1 cellular context compared by ENCODE assay signal in the genomic region with DNA sequence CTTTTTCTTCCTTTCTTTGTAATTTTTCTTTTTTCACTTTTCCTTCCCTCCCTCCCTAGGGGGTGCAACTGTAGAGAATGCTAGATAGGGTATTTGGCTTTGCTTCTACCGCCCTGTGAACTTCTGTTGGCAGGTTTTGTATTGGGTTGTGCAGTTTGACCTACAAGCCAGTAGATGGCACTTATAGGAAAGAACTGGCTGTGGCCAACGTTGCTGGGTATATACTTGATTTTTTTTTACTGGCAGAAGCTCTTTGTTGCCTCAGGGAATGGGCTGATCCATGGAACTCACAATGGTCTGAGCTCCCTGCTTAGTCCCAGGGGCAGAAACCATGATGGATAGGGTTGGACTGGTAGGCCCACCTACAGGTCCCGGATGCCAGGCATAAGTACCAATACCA.
TF ChIP-seq lines count a peak whose summit lies in the region.

No MANE protein-coding gene starts in this region.

TF ChIP-seq in HCT116, 20 proteins besides CTCF, POLR2A, EP300 and RAD21 (continued from another document):
- TF ChIP-seq, protein P1, sequence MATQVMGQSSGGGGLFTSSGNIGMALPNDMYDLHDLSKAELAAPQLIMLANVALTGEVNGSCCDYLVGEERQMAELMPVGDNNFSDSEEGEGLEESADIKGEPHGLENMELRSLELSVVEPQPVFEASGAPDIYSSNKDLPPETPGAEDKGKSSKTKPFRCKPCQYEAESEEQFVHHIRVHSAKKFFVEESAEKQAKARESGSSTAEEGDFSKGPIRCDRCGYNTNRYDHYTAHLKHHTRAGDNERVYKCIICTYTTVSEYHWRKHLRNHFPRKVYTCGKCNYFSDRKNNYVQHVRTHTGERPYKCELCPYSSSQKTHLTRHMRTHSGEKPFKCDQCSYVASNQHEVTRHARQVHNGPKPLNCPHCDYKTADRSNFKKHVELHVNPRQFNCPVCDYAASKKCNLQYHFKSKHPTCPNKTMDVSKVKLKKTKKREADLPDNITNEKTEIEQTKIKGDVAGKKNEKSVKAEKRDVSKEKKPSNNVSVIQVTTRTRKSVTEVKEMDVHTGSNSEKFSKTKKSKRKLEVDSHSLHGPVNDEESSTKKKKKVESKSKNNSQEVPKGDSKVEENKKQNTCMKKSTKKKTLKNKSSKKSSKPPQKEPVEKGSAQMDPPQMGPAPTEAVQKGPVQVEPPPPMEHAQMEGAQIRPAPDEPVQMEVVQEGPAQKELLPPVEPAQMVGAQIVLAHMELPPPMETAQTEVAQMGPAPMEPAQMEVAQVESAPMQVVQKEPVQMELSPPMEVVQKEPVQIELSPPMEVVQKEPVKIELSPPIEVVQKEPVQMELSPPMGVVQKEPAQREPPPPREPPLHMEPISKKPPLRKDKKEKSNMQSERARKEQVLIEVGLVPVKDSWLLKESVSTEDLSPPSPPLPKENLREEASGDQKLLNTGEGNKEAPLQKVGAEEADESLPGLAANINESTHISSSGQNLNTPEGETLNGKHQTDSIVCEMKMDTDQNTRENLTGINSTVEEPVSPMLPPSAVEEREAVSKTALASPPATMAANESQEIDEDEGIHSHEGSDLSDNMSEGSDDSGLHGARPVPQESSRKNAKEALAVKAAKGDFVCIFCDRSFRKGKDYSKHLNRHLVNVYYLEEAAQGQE (IDR thresholded peaks at IDR 0.05; ENCODE audit: low read depth) = no peak
- TF ChIP-seq ELF1 (IDR thresholded peaks at IDR 0.05; ENCODE audit: borderline replicate concordance, low read depth) (no peak), CBX3 (IDR thresholded peaks at IDR 0.05; ENCODE audit: low read depth) (no peak), TCF7L2 (IDR thresholded peaks at IDR 0.05; ENCODE audit: borderline replicate concordance, extremely low read depth, insufficient read depth, insufficient read length) (no peak), EZH2 (IDR thresholded peaks at IDR 0.05) (no peak), FOSL1 (IDR thresholded peaks at IDR 0.05; ENCODE audit: low read depth) (no peak), SRF (IDR thresholded peaks at IDR 0.05; ENCODE audit: low read depth) (no peak), SP1 (IDR thresholded peaks at IDR 0.05; ENCODE audit: low read depth) (no peak)
- TF ChIP-seq, protein P2, sequence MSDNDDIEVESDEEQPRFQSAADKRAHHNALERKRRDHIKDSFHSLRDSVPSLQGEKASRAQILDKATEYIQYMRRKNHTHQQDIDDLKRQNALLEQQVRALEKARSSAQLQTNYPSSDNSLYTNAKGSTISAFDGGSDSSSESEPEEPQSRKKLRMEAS (IDR thresholded peaks at IDR 0.05) = no peak
- TF ChIP-seq, protein P3, sequence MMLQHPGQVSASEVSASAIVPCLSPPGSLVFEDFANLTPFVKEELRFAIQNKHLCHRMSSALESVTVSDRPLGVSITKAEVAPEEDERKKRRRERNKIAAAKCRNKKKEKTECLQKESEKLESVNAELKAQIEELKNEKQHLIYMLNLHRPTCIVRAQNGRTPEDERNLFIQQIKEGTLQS (IDR thresholded peaks at IDR 0.05) = no peak
